Comparison of ENCODE assay signal across 19 cellular contexts in genomic region chr1:180096584-180097318, GRCh38.
"Had no signal": no experiment of that assay in that cellular context is flagged by ENCODE, and none has a peak within 500 bp of the region (broad histone marks: within the 10 kb centered on the region; RNA-seq: fewer than 3 reads in every experiment).

No MANE protein-coding gene starts in this region.

- H3K27ac ChIP-seq: dorsolateral prefrontal cortex, prostate gland, testis, VCaP had no signal

- H3K27ac Mint-ChIP-seq: activated CD8-positive, alpha-beta T cell treated with anti-CD3 and anti-CD28 coated beads for 36 hours; activated naive CD8-positive, alpha-beta T cell treated with anti-CD3 and anti-CD28 coated beads, Interleukin-2, amount 10 ng/mL, durations not matched to agents 7 days and 5 days; activated T-cell treated with anti-CD3 and anti-CD28 coated beads, Interleukin-2, amount 50 U/mL, for 72 hours; stimulated activated naive CD8-positive, alpha-beta T cell treated with anti-CD3 and anti-CD28 coated beads, Interleukin-15, Interleukin-2, amounts not matched to agents 100 ng/mL and 50 ng/mL, for 24 hours had no signal

- H3K27me3 ChIP-seq: dorsolateral prefrontal cortex, gastroesophageal sphincter, sigmoid colon, SJSA1, testis had no signal

- H3K4me3 Mint-ChIP-seq: activated CD8-positive, alpha-beta T cell treated with anti-CD3 and anti-CD28 coated beads for 36 hours; activated naive CD8-positive, alpha-beta T cell treated with anti-CD3 and anti-CD28 coated beads, Interleukin-2, amount 10 ng/mL, durations not matched to agents 7 days and 5 days; activated T-cell treated with anti-CD3 and anti-CD28 coated beads, Interleukin-2, amount 50 U/mL, for 72 hours; naive thymus-derived CD8-positive, alpha-beta T cell; stimulated activated naive CD8-positive, alpha-beta T cell treated with anti-CD3 and anti-CD28 coated beads, Interleukin-15, Interleukin-2, amounts not matched to agents 100 ng/mL and 50 ng/mL, for 24 hours had no signal

- H3K4me3 ChIP-seq: dorsolateral prefrontal cortex, gastroesophageal sphincter, prostate gland, sigmoid colon, SJSA1, testis had no signal

- DNase-seq: activated CD4-positive, alpha-beta T cell treated with anti-CD3 and anti-CD28 coated beads for 4 hours; activated CD8-positive, alpha-beta memory T cell treated with anti-CD3 and anti-CD28 coated beads, Interleukin-2, amount 50 U/mL, for 4 hours; activated CD8-positive, alpha-beta T cell treated with anti-CD3 and anti-CD28 coated beads for 36 hours; activated naive CD8-positive, alpha-beta T cell treated with anti-CD3 and anti-CD28 coated beads, Interleukin-2, amount 10 ng/mL, durations not matched to agents 7 days and 5 days; activated T-cell treated with anti-CD3 and anti-CD28 coated beads, Interleukin-2, amount 50 U/mL, for 72 hours; dorsolateral prefrontal cortex; hippocampal formation; kidney glomerular epithelial cell; naive thymus-derived CD8-positive, alpha-beta T cell; sigmoid colon; stimulated activated CD4-positive, alpha-beta T cell treated with anti-CD3 and anti-CD28 coated beads, Interleukin-2, amount 100 ng/mL, for 48 hours; T-helper 9 cell; testis had no signal

- H3K27me3 Mint-ChIP-seq: activated CD8-positive, alpha-beta T cell treated with anti-CD3 and anti-CD28 coated beads for 36 hours; activated naive CD8-positive, alpha-beta T cell treated with anti-CD3 and anti-CD28 coated beads, Interleukin-2, amount 10 ng/mL, durations not matched to agents 7 days and 5 days; naive thymus-derived CD8-positive, alpha-beta T cell; stimulated activated naive CD8-positive, alpha-beta T cell treated with anti-CD3 and anti-CD28 coated beads, Interleukin-15, Interleukin-2, amounts not matched to agents 100 ng/mL and 50 ng/mL, for 24 hours had no signal

- H3K9me3 Mint-ChIP-seq: activated CD8-positive, alpha-beta T cell treated with anti-CD3 and anti-CD28 coated beads for 36 hours; activated naive CD8-positive, alpha-beta T cell treated with anti-CD3 and anti-CD28 coated beads, Interleukin-2, amount 10 ng/mL, durations not matched to agents 7 days and 5 days; activated T-cell treated with anti-CD3 and anti-CD28 coated beads, Interleukin-2, amount 50 U/mL, for 72 hours; naive thymus-derived CD8-positive, alpha-beta T cell; stimulated activated naive CD8-positive, alpha-beta T cell treated with anti-CD3 and anti-CD28 coated beads, Interleukin-15, Interleukin-2, amounts not matched to agents 100 ng/mL and 50 ng/mL, for 24 hours had no signal

- FAIRE-seq: astrocyte had no signal

- H3K9me3 ChIP-seq: gastroesophageal sphincter, prostate gland, sigmoid colon, SJSA1, testis had no signal

- ATAC-seq: activated CD8-positive, alpha-beta T cell treated with anti-CD3 and anti-CD28 coated beads for 36 hours; activated T-cell treated with anti-CD3 and anti-CD28 coated beads, Interleukin-2, amount 50 U/mL, for 72 hours; gastroesophageal sphincter; naive thymus-derived CD8-positive, alpha-beta T cell had no signal

- H3K4me1 ChIP-seq: prostate gland, testis had no signal
